Comparison of ENCODE assay signal across 9 cellular contexts in genomic region chr1:27455166-27455811, GRCh38. TPM values are rescaled to one million over a fixed set of nuclear protein-coding genes. Genes with fewer than 3 reads are reported as not detected.
DNase-seq lines count a peak whose midpoint lies in the region; ATAC-seq and TF ChIP-seq lines count a peak whose summit lies in the region.
"Had no signal": no experiment of that assay in that cellular context is flagged by ENCODE, and none has a peak within 500 bp of the region (broad histone marks: within the 10 kb centered on the region; RNA-seq: fewer than 3 reads in every experiment).

No MANE protein-coding gene starts in this region.

- H3K27ac ChIP-seq in 22Rv1 (peak overlapping the region; percentile 32), SJCRH30 (no peak overlapping the region)

- no peaks in the 10 kb centered on the region for H3K36me3 ChIP-seq in Loucy (ENCODE audit: insufficient read depth, low read length)
- H3K36me3 ChIP-seq in mucosa of descending colon (ENCODE audit: low read depth): no peaks in the 10 kb centered on the region
- H3K36me3 ChIP-seq in SJCRH30: 0 out of 2 replicates have a peak, but pooled peaks cover 4% of the 10 kb centered on the region

- TF ChIP-seq CTCF in 22Rv1 (IDR thresholded peaks at IDR 0.05): no peak
- TF ChIP-seq CTCF in Loucy (conservative IDR thresholded peaks at IDR 0.05; ENCODE audit: low read length): no peak
- no peak for TF ChIP-seq CTCF in mucosa of descending colon (IDR thresholded peaks at IDR 0.05)

- no peaks in the 10 kb centered on the region for H3F3A ChIP-seq in Loucy (ENCODE audit: low read depth)

- H3K27me3 ChIP-seq in Loucy (ENCODE audit: insufficient read depth, low read length, poor library complexity, severe bottlenecking) (no peaks in the 10 kb centered on the region), SJCRH30 (no peaks in the 10 kb centered on the region)

- ATAC-seq in mucosa of descending colon (peak; percentile 76), HG03342 (IDR thresholded peaks at IDR 0.05; ENCODE audit: unreplicated experiment) (no peak), HG02870 (IDR thresholded peaks at IDR 0.05; ENCODE audit: unreplicated experiment) (no peak), HG02763 (IDR thresholded peaks at IDR 0.05; ENCODE audit: unreplicated experiment) (no peak)

- H3K4me2 ChIP-seq in Loucy (ENCODE audit: low read depth, low read length, poor library complexity, severe bottlenecking): peak overlapping the region; percentile 14

- intact Hi-C loops in mucosa of descending colon (cut with DNase I, micrococcal nuclease): no loop called here

- H3K4me1 ChIP-seq in Loucy (ENCODE audit: insufficient read depth, low read length, poor library complexity, severe bottlenecking) (peaks cover 24% of the 10 kb centered on the region), mucosa of descending colon (ENCODE audit: low read depth) (peaks cover 15% of the 10 kb centered on the region), SJCRH30 (no peaks in the 10 kb centered on the region; the same call in 1 of the 2 replicates)

- no peak overlapping the region for H2AFZ ChIP-seq in Loucy (ENCODE audit: low read length)

- H3K4me3 ChIP-seq in Loucy (ENCODE audit: low read length, poor library complexity, severe bottlenecking) (no peak overlapping the region), mucosa of descending colon (no peak overlapping the region), SJCRH30 (no peak overlapping the region)

- H4K20me1 ChIP-seq in Loucy (ENCODE audit: insufficient read depth, low read length, poor library complexity, severe bottlenecking): peaks cover 45% of the 10 kb centered on the region

- no peak overlapping the region for H3K9ac ChIP-seq in Loucy (ENCODE audit: low read depth, low read length, poor library complexity, severe bottlenecking)

- H3K9me2 ChIP-seq in Loucy (replicated peaks; ENCODE audit: low read depth, low read length): no peaks in the 10 kb centered on the region

- DNase-seq in central memory CD4-positive, alpha-beta T cell: peak; percentile 39
- DNase-seq in mucosa of descending colon (peak in 1 of 3 donors; percentile 32), SJCRH30 (no peak)
- DNase-seq: NCI-H510A had no signal

- H3K9me3 ChIP-seq in Loucy (ENCODE audit: insufficient read depth, low read depth, low read length) (no peaks in the 10 kb centered on the region), mucosa of descending colon (no peaks in the 10 kb centered on the region), SJCRH30 (replicated peaks) (no peaks in the 10 kb centered on the region)

- peaks cover 79% of the 10 kb centered on the region for H3K79me2 ChIP-seq in Loucy (ENCODE audit: insufficient read depth, low read length)

RNA-seq across cellular contexts. Expression of gene WASF2, which starts 34.7 kb away (rescaled TPM):
- 100 to 1,000 TPM; 131 to 159 (median 134) TPM for total RNA-seq in mucosa of descending colon
- 38.2 and 43.6 TPM in 2 replicates for total RNA-seq in SJCRH30 (2014; rRNA removed; shearing (Covaris generic))
